In the genomic region with DNA sequence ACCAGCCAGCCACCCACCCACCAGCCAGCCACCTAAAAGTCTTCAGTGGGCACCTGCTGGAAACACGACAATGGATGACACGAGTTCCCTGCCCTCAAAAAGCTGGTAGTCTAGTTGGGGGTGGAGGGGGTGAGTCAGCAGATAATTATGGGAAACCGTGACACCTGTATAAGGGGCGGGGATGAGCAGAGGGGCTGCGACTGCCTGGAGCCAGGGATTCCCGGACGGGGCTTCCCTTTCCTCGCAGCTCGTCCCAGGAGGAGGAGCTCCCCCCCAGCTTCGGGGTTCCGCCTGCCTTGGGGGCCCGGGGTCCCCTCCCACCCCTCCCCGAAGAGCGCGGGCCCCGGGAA, we compare ENCODE assay signal across 8 cellular contexts. TPM values are rescaled to one million over a fixed set of nuclear protein-coding genes. Genes with fewer than 3 reads are reported as not detected.
A peak's percentile ranks its signal among the peaks of the same experiment; 100 is the strongest.
DNase-seq lines count a peak whose midpoint lies in the region; TF ChIP-seq lines count a peak whose summit lies in the region.

No MANE protein-coding gene starts in this region.

- DNase-seq in CD14-positive monocyte (ENCODE audit: low spot score) = no peak
- DNase-seq in endothelial cell (ENCODE audit: low spot score) = no peak
- no peak for DNase-seq in HFFc6
- DNase-seq in AG20443 (ENCODE audit: low spot score) = no peak
- no peak for DNase-seq in KG1 (lab: John Stamatoyannopoulos, UW)

- H3K4me1 Mint-ChIP-seq in CD14-positive monocyte = peaks cover 35% of the 10 kb centered on the region
- peaks cover 29% of the 10 kb centered on the region for H3K4me1 Mint-ChIP-seq in activated naive CD8-positive, alpha-beta T cell (ENCODE audit: low read depth)
- peaks cover 18% of the 10 kb centered on the region for H3K4me1 Mint-ChIP-seq in endothelial cell (ENCODE audit: unreplicated experiment)
- H3K4me1 Mint-ChIP-seq in HFFc6 (ENCODE audit: low read depth) = peaks cover 29% of the 10 kb centered on the region

- no peaks in the 10 kb centered on the region for H3F3A ChIP-seq in neural cell (ENCODE audit: insufficient read depth, low read length, poor library complexity, severe bottlenecking)

- peaks cover 17% of the 10 kb centered on the region for H3K4me1 ChIP-seq in HUES48 (ENCODE audit: control insufficient read depth, insufficient read depth, low read length)

- H3K27ac ChIP-seq in HUES48 (ENCODE audit: low read depth, low read length) (no peak overlapping the region), neural cell (ENCODE audit: low read length) (no peak overlapping the region)

- H3K27me3 Mint-ChIP-seq in CD14-positive monocyte (ENCODE audit: low read depth in 3 of 3) (peaks cover 39 to 57% (median 51%) of the 10 kb centered on the region in 3 donors), endothelial cell (ENCODE audit: unreplicated experiment) (peaks cover 30% of the 10 kb centered on the region), HFFc6 (ENCODE audit: insufficient read depth) (peaks cover 54% of the 10 kb centered on the region)
- peaks cover 11% of the 10 kb centered on the region for H3K27me3 Mint-ChIP-seq in activated naive CD8-positive, alpha-beta T cell

- H3K4me3 ChIP-seq in HUES48 (ENCODE audit: low read depth, low read length) = peak overlapping the region; percentile 74
- H3K4me3 ChIP-seq in neural cell (ENCODE audit: low read length) = peak overlapping the region; percentile 72

- H3K9me3 ChIP-seq in HUES48 (ENCODE audit: control insufficient read depth, insufficient read depth, low read length) (no peaks in the 10 kb centered on the region), neural cell (ENCODE audit: low read length) (no peaks in the 10 kb centered on the region)

- H3K27ac Mint-ChIP-seq in CD14-positive monocyte (no peak overlapping the region), endothelial cell (ENCODE audit: unreplicated experiment) (no peak overlapping the region), HFFc6 (no peak overlapping the region)
- no peak overlapping the region for H3K27ac Mint-ChIP-seq in activated naive CD8-positive, alpha-beta T cell

- TF ChIP-seq CTCF in CD14-positive monocyte (IDR thresholded peaks at IDR 0.05) (no peak), neural cell (IDR thresholded peaks at IDR 0.05; ENCODE audit: poor library complexity, severe bottlenecking) (no peak), endothelial cell (IDR thresholded peaks at IDR 0.05; ENCODE audit: unreplicated experiment) (no peak), HFFc6 (IDR thresholded peaks at IDR 0.05) (no peak)

- H2AFZ ChIP-seq in neural cell (ENCODE audit: low read depth, low read length) = no peak overlapping the region

- H3K9me2 ChIP-seq in neural cell (ENCODE audit: insufficient read depth, low read length) = no peaks in the 10 kb centered on the region

- H3K9ac ChIP-seq in HUES48 (ENCODE audit: low read depth, low read length) = no peak overlapping the region
- no peak overlapping the region for H3K9ac ChIP-seq in neural cell (ENCODE audit: low read length)

- H3K4me3 Mint-ChIP-seq in CD14-positive monocyte (peak overlapping the region; percentile 48 to 83), endothelial cell (ENCODE audit: unreplicated experiment) (no peak overlapping the region), HFFc6 (no peak overlapping the region)
- peak overlapping the region; percentile 79 for H3K4me3 Mint-ChIP-seq in activated naive CD8-positive, alpha-beta T cell

- peaks cover 0 to 16% of the 10 kb centered on the region in 2 donors for H3K36me3 Mint-ChIP-seq in CD14-positive monocyte
- no peaks in the 10 kb centered on the region for H3K36me3 Mint-ChIP-seq in activated naive CD8-positive, alpha-beta T cell
- H3K36me3 Mint-ChIP-seq in endothelial cell (ENCODE audit: low read depth, unreplicated experiment) = no peaks in the 10 kb centered on the region
- no peaks in the 10 kb centered on the region for H3K36me3 Mint-ChIP-seq in HFFc6 (ENCODE audit: low read depth)

- TF ChIP-seq EP300 in neural cell (conservative IDR thresholded peaks at IDR 0.05; ENCODE audit: poor library complexity, severe bottlenecking) = no peak

- H3K27me3 ChIP-seq in HUES48 (ENCODE audit: control insufficient read depth, insufficient read depth, low read length) (peaks cover 48% of the 10 kb centered on the region), neural cell (ENCODE audit: insufficient read depth, low read depth, low read length) (peaks cover 66% of the 10 kb centered on the region)

- intact Hi-C loops in CD14-positive monocyte (cut with micrococcal nuclease) = loop anchor here (5.0 to 10.0 kb wide), 2 partner anchors 69 to 187 kb away; partner anchors contain the start of gene YPEL4 (in 2 of the 2)

- no peaks in the 10 kb centered on the region for H3K36me3 ChIP-seq in HUES48 (ENCODE audit: control insufficient read depth, insufficient read depth, low read length)
- H3K36me3 ChIP-seq in neural cell (ENCODE audit: insufficient read depth, low read length) = no peaks in the 10 kb centered on the region

- H4K20me1 ChIP-seq in neural cell (ENCODE audit: insufficient read depth) = no peaks in the 10 kb centered on the region

- H3K79me2 ChIP-seq in neural cell (replicated peaks; ENCODE audit: insufficient read depth, low read length) = no peaks in the 10 kb centered on the region

- H3K9me3 Mint-ChIP-seq in CD14-positive monocyte = peaks cover 0 to 28% (median 7%) of the 10 kb centered on the region in 7 donors
- no peaks in the 10 kb centered on the region for H3K9me3 Mint-ChIP-seq in activated naive CD8-positive, alpha-beta T cell (ENCODE audit: low read depth)
- H3K9me3 Mint-ChIP-seq in endothelial cell (ENCODE audit: unreplicated experiment) = no peaks in the 10 kb centered on the region
- no peaks in the 10 kb centered on the region for H3K9me3 Mint-ChIP-seq in HFFc6

- no peak overlapping the region for H3K4me2 ChIP-seq in neural cell (ENCODE audit: low read length)

- no peak for TF ChIP-seq RAD21 in neural cell (conservative IDR thresholded peaks at IDR 0.05)

TF ChIP-seq in neural cell, 6 proteins besides CTCF, POLR2A, EP300 and RAD21:
- TF ChIP-seq REST (IDR thresholded peaks at IDR 0.05; ENCODE audit: borderline replicate concordance) = no peak
- no peak for TF ChIP-seq EZH2 (IDR thresholded peaks at IDR 0.05; ENCODE audit: borderline replicate concordance, insufficient read depth, low read length, poor library complexity, severe bottlenecking)
- no peak for TF ChIP-seq TAF1 (IDR thresholded peaks at IDR 0.05; ENCODE audit: low read depth)
- no peak for TF ChIP-seq SMC3 (conservative IDR thresholded peaks at IDR 0.05; ENCODE audit: poor library complexity)
- no peak for TF ChIP-seq MXI1 (conservative IDR thresholded peaks at IDR 0.05; ENCODE audit: poor library complexity, severe bottlenecking)
- TF ChIP-seq POLR2AphosphoS5 (IDR thresholded peaks at IDR 0.05) = no peak

RNA-seq across cellular contexts. Expression of gene RTN4RL2, which starts 2.3 kb away (rescaled TPM):
- polyA plus RNA-seq in CD14-positive monocyte (under 1 TPM; 0.40 to 0.53 TPM), neural cell (0.24 and 0.66 TPM in 2 replicates)
- polyA minus RNA-seq in neural cell = 0.24 TPM in 1 of 2 replicates, not detected in the other
- total RNA-seq in endothelial cell (ENCODE audit: unreplicated experiment) = 0.62 TPM
- total RNA-seq in HFFc6 (2021; fragmentation: NEBNext Ultra II Directional; extraction: Animal tissue kit (Norgen Biotek cat#: 25700)) = under 1 TPM; 0.09 to 0.66 (median 0.35) TPM

RNA-seq across cellular contexts. Expression of gene SLC43A3, which starts 31.1 kb away (rescaled TPM):
- polyA plus RNA-seq in CD14-positive monocyte = 100 to 1,000 TPM; 109 to 116 TPM
- polyA plus RNA-seq in neural cell = 0.33 TPM in 1 of 2 replicates, not detected in the other
- not detected in 2 replicates for polyA minus RNA-seq in neural cell
- total RNA-seq in endothelial cell (ENCODE audit: unreplicated experiment) = 17.5 TPM
- total RNA-seq in HFFc6 (2021; fragmentation: NEBNext Ultra II Directional; extraction: Animal tissue kit (Norgen Biotek cat#: 25700)) = 10 to 100 TPM in 4 of 6 experiments, 1 to 10 TPM in 2; 2.1 to 18.7 (median 15.8) TPM

RNA-seq across cellular contexts. Expression of gene SLC43A1, which starts 57.5 kb away (rescaled TPM):
- polyA plus RNA-seq in CD14-positive monocyte = 1 to 10 TPM; 5.4 to 5.8 TPM
- 2.5 and 3.3 TPM in 2 replicates for polyA plus RNA-seq in neural cell
- polyA minus RNA-seq in neural cell = 1.7 and 2.4 TPM in 2 replicates
- 10.4 TPM for total RNA-seq in endothelial cell (ENCODE audit: unreplicated experiment)
- total RNA-seq in HFFc6 (2021; fragmentation: NEBNext Ultra II Directional; extraction: Animal tissue kit (Norgen Biotek cat#: 25700)) = 1 to 10 TPM; 3.1 to 4.7 (median 4.3) TPM

Comparison
In these comparisons a context has a peak if more than half of its experiments do, and no peak if none do; other contexts are left out.
1. H3K4me3 Mint-ChIP-seq: peak in CD14-positive monocyte (2 of 2) and activated naive CD8-positive, alpha-beta T cell (single experiment); none in endothelial cell (single experiment) and HFFc6 (single experiment).